In the genomic region with DNA sequence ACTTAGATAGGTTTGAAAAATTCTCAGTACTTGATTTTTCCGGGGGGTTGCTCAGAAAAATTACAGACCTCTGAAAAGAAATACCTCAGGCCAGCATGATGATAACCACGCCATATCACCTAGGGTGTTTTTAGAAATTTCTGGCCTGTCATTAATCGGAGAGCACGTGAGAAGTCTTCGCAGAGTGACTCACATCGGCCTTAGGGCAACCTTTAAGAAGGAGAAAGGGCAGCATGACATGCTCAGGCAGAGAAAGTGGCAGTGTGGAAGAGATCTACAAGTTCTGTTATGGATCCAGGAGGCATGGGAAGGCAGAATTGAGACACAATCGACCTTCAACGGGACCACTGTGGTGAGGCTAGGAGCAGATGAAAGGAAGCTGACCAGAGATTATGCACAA, we compare ENCODE assay signal across 16 cellular contexts.
"Had no signal": no experiment of that assay in that cellular context is flagged by ENCODE, and none has a peak within 500 bp of the region (broad histone marks: within the 10 kb centered on the region; RNA-seq: fewer than 3 reads in every experiment).

No MANE protein-coding gene starts in this region.

- H3K4me3 ChIP-seq: colonic mucosa, lung, mucosa of descending colon, stomach, thoracic aorta had no signal

- H3K9me3 ChIP-seq: colonic mucosa, mucosa of descending colon, stomach, thoracic aorta had no signal

- H3K9ac ChIP-seq: parathyroid adenoma had no signal

- H3K27ac ChIP-seq: colonic mucosa, parathyroid adenoma, stomach, thoracic aorta had no signal

- H3K79me2 ChIP-seq: parathyroid adenoma had no signal

- H3K4me1 ChIP-seq: colonic mucosa, parathyroid adenoma, stomach had no signal

- H3K27me3 ChIP-seq: colonic mucosa, stomach had no signal

- H2AFZ ChIP-seq: parathyroid adenoma had no signal

- ATAC-seq: activated T-cell treated with anti-CD3 and anti-CD28 coated beads, Interleukin-2, amount 50 U/mL, for 72 hours; left colon; mucosa of descending colon; naive thymus-derived CD4-positive, alpha-beta T cell had no signal

- DNase-seq: activated CD4-positive, alpha-beta T cell treated with anti-CD3 and anti-CD28 coated beads, Interleukin-2, amount 10 ng/mL, durations not matched to agents 7 days and 5 days; activated CD8-positive, alpha-beta memory T cell treated with anti-CD3 and anti-CD28 coated beads, Interleukin-2, amount 50 U/mL, for 48 hours; activated gamma-delta T cell; activated T-cell treated with anti-CD3 and anti-CD28 coated beads, Interleukin-2, amount 50 U/mL, for 72 hours; amniotic stem cell; central memory CD4-positive, alpha-beta T cell; colonic mucosa; foreskin melanocyte; left colon; mucosa of descending colon; naive thymus-derived CD4-positive, alpha-beta T cell; stimulated activated CD4-positive, alpha-beta T cell treated with anti-CD3 and anti-CD28 coated beads, Interleukin-2, amount 100 ng/mL, for 24 hours; stomach had no signal

- H3K36me3 ChIP-seq: colonic mucosa, stomach, thoracic aorta had no signal
